Comparison of ENCODE assay signal across 25 cellular contexts in genomic region chr5:161745392-161745791, GRCh38. TPM values are rescaled to one million over a fixed set of nuclear protein-coding genes. Genes with fewer than 3 reads are reported as not detected.
DNase-seq lines count a peak whose midpoint lies in the region; ATAC-seq, FAIRE-seq and TF ChIP-seq lines count a peak whose summit lies in the region.
"Had no signal": no experiment of that assay in that cellular context is flagged by ENCODE, and none has a peak within 500 bp of the region (broad histone marks: within the 10 kb centered on the region; RNA-seq: fewer than 3 reads in every experiment).

No MANE protein-coding gene starts in this region.

- H3K4me3 ChIP-seq in breast epithelium (no peak overlapping the region), bronchial epithelial cell (ENCODE audit: low read depth, low read length) (no peak overlapping the region)
- H3K4me3 ChIP-seq: A549; BLaER1 treated with 17β-estradiol and CSF1 and Interleukin-3, amounts not matched to agents 10 nM and 100 nM; HAP-1 had no signal

- H3K36me3 Mint-ChIP-seq in MCF 10A (ENCODE audit: insufficient read depth, unreplicated experiment), result no peaks in the 10 kb centered on the region
- H3K36me3 Mint-ChIP-seq: CD14-positive monocyte; CD8-positive, alpha-beta memory T cell had no signal

- TF ChIP-seq POLR2A in breast epithelium (IDR thresholded peaks at IDR 0.05), result no peak

- CTCF ChIA-PET in MCF 10A (lab: Yijun Ruan, JAX), result interaction anchor here (0.6 to 1.4 kb wide), 2 partner anchors 69 to 349 kb away, joined by 3 to 6 read pairs; no protein-coding TSS in a partner anchor
- CTCF ChIA-PET in RWPE1 (lab: Yijun Ruan, JAX), result no interaction called here

- POLR2A ChIA-PET in MCF 10A (lab: Yijun Ruan, JAX), result interaction anchor here (0.8 to 1.1 kb wide), 3 partner anchors 9 to 1714 kb away, joined by 3 read pairs; no protein-coding TSS in a partner anchor
- POLR2A ChIA-PET in RWPE1 (lab: Yijun Ruan, JAX; ENCODE audit: low non-redundant PET), result no interaction called here

- H3K27me3 ChIP-seq in breast epithelium (no peaks in the 10 kb centered on the region), bronchial epithelial cell (ENCODE audit: control insufficient read depth, insufficient read depth, low read length) (no peaks in the 10 kb centered on the region), foreskin keratinocyte (no peaks in the 10 kb centered on the region)
- H3K27me3 ChIP-seq: BE2C; BLaER1 treated with 17β-estradiol and CSF1 and Interleukin-3, amounts not matched to agents 10 nM and 100 nM had no signal

- DNase-seq in MCF 10A (ENCODE audit: unreplicated experiment) (peak; percentile 19), breast epithelium (ENCODE audit: low spot score in 2 of 2) (no peak), bronchial epithelial cell (ENCODE audit: low read depth) (peak; percentile 28), foreskin keratinocyte (peak; percentile 0 to 13), RWPE1 (ENCODE audit: low spot score) (no peak)
- DNase-seq: 8988T; ACHN; AML-193; BE2C; CD4-positive, alpha-beta T cell; CD8-positive, alpha-beta memory T cell; DMS 273 treated with DMSO at 0.1 percent for 48 hours; DND-41; GOT3; HFFc6 had no signal

- H3K36me3 ChIP-seq in breast epithelium (no peaks in the 10 kb centered on the region), bronchial epithelial cell (ENCODE audit: control insufficient read depth, insufficient read depth, low read length) (no peaks in the 10 kb centered on the region)
- H3K36me3 ChIP-seq: BE2C; BLaER1 treated with 17β-estradiol and CSF1 and Interleukin-3, amounts not matched to agents 10 nM and 100 nM; HAP-1 had no signal

- no peak overlapping the region for H3K27ac ChIP-seq in breast epithelium
- H3K27ac ChIP-seq in foreskin keratinocyte, result no peak overlapping the region
- H3K27ac ChIP-seq in RWPE1, result no peak overlapping the region
- H3K27ac ChIP-seq: A549; BLaER1 treated with 17β-estradiol and CSF1 and Interleukin-3, amounts not matched to agents 10 nM and 100 nM had no signal

- no TSS peak for BruUV-seq in MCF 10A (replicated peaks; lab: Mats Ljungman, UMichigan)

- H3K9me3 Mint-ChIP-seq in MCF 10A (ENCODE audit: unreplicated experiment), result no peaks in the 10 kb centered on the region

- intact Hi-C loops in MCF 10A (cut with micrococcal nuclease), result no loop called here
- intact Hi-C loops in breast epithelium (cut with DNase I; ENCODE audit: low total_unique reads), result no loop called here

- ATAC-seq in foreskin keratinocyte (no peak), HG03439 (IDR thresholded peaks at IDR 0.05; ENCODE audit: unreplicated experiment) (no peak), GM18511 (IDR thresholded peaks at IDR 0.05; ENCODE audit: unreplicated experiment) (no peak)
- ATAC-seq: A549 had no signal

- no peaks in the 10 kb centered on the region for H3K9me3 ChIP-seq in breast epithelium
- H3K9me3 ChIP-seq: A549; BE2C; BLaER1 treated with 17β-estradiol and CSF1 and Interleukin-3, amounts not matched to agents 10 nM and 100 nM; HAP-1 had no signal

- TF ChIP-seq CTCF in MCF 10A (IDR thresholded peaks at IDR 0.05; ENCODE audit: unreplicated experiment), result no peak
- TF ChIP-seq CTCF in breast epithelium (IDR thresholded peaks at IDR 0.05), result no peak
- TF ChIP-seq CTCF in bronchial epithelial cell (IDR thresholded peaks at IDR 0.05; ENCODE audit: insufficient read depth, low read length, severe bottlenecking), result no peak
- no peak for TF ChIP-seq CTCF in foreskin keratinocyte (conservative IDR thresholded peaks at IDR 0.05)
- no peak for TF ChIP-seq CTCF in RWPE1 (conservative IDR thresholded peaks at IDR 0.05; ENCODE audit: low read depth)

- peaks cover 4% of the 10 kb centered on the region for H3K27me3 Mint-ChIP-seq in MCF 10A (ENCODE audit: insufficient read depth, unreplicated experiment)
- H3K27me3 Mint-ChIP-seq: CD4-positive, alpha-beta T cell; CD8-positive, alpha-beta memory T cell had no signal

- H3K27ac Mint-ChIP-seq in MCF 10A (ENCODE audit: low read depth, unreplicated experiment), result no peak overlapping the region
- H3K27ac Mint-ChIP-seq: CD14-positive monocyte; CD4-positive, alpha-beta T cell; CD8-positive, alpha-beta memory T cell; HFFc6 had no signal

- no peak overlapping the region for H3K4me3 Mint-ChIP-seq in MCF 10A (ENCODE audit: unreplicated experiment)
- H3K4me3 Mint-ChIP-seq: CD14-positive monocyte; CD4-positive, alpha-beta T cell; CD8-positive, alpha-beta memory T cell; HFFc6 had no signal

- no peaks in the 10 kb centered on the region for H3K4me1 ChIP-seq in breast epithelium
- H3K4me1 ChIP-seq in foreskin keratinocyte, result no peaks in the 10 kb centered on the region
- H3K4me1 ChIP-seq: A549, BE2C, HAP-1 had no signal

- H3K4me1 Mint-ChIP-seq in MCF 10A (ENCODE audit: insufficient read depth, unreplicated experiment), result peaks cover 6% of the 10 kb centered on the region
- H3K4me1 Mint-ChIP-seq: CD14-positive monocyte; CD8-positive, alpha-beta memory T cell had no signal

- FAIRE-seq in bronchial epithelial cell (lab: Jason Lieb, UNC), result no peak
- FAIRE-seq: A549, D721Med, G401.6, GM19239, H54 had no signal

RNA-seq across cellular contexts. Expression of gene GABRA6, which starts 59.9 kb away (rescaled TPM):
- total RNA-seq in MCF 10A (2022) (not detected in 2 replicates), breast epithelium (not detected), bronchial epithelial cell (not detected in 2 replicates), foreskin keratinocyte (not detected in 2 replicates)
- polyA plus RNA-seq in foreskin keratinocyte, result not detected in 2 replicates
- total RNA-seq: CD4-positive, alpha-beta T cell; CD8-positive, alpha-beta memory T cell; HFFc6 had no signal
- polyA plus RNA-seq: A549; CD14-positive monocyte; CD8-positive, alpha-beta memory T cell had no signal

Comparison
In these comparisons a context has a peak if more than half of its experiments do, and no peak if none do; other contexts are left out.
1. DNase-seq: peak in MCF 10A (single experiment), bronchial epithelial cell (single experiment) and foreskin keratinocyte (2 of 2); none in breast epithelium (0 of 2) and RWPE1 (single experiment).